ENCODE assay signal across 19 cellular contexts in genomic region chr10:63393050-63393449, GRCh38.
DNase-seq lines count a peak whose midpoint lies in the region; ATAC-seq, FAIRE-seq and TF ChIP-seq lines count a peak whose summit lies in the region.
"Had no signal": no experiment of that assay in that cellular context is flagged by ENCODE, and none has a peak within 500 bp of the region (broad histone marks: within the 10 kb centered on the region; RNA-seq: fewer than 3 reads in every experiment).

No MANE protein-coding gene starts in this region.

- TF ChIP-seq CTCF in CD14-positive monocyte (IDR thresholded peaks at IDR 0.05) (no peak), WTC11 (IDR thresholded peaks at IDR 0.05) (no peak), neutrophil (IDR thresholded peaks at IDR 0.05) (no peak), left ventricle myocardium inferior (IDR thresholded peaks at IDR 0.05; ENCODE audit: borderline replicate concordance) (no peak)

- H3K4me3 Mint-ChIP-seq in CD14-positive monocyte (peak overlapping the region in 1 of 2 donors; percentile 19), WTC11 (no peak overlapping the region)

- H3K36me3 ChIP-seq in neutrophil: no peaks in the 10 kb centered on the region
- no peaks in the 10 kb centered on the region for H3K36me3 ChIP-seq in left ventricle myocardium inferior
- H3K36me3 ChIP-seq: BE2C, HAP-1 had no signal

- H3K9me3 Mint-ChIP-seq in CD14-positive monocyte: peaks cover 6 to 13% (median 10%) of the 10 kb centered on the region in 7 donors
- H3K9me3 Mint-ChIP-seq in WTC11: peaks cover 16% of the 10 kb centered on the region

- H3K9me3 ChIP-seq in neutrophil: no peaks in the 10 kb centered on the region
- peaks cover 18% of the 10 kb centered on the region for H3K9me3 ChIP-seq in left ventricle myocardium inferior (replicated peaks)
- H3K9me3 ChIP-seq: BE2C, HAP-1 had no signal

- POLR2A ChIA-PET in WTC11 (lab: Charles Lee): no interaction called here

- H3K36me3 Mint-ChIP-seq in CD14-positive monocyte (peaks cover 12 to 16% of the 10 kb centered on the region in 2 donors), WTC11 (peaks cover 3% of the 10 kb centered on the region; the same call in 1 of the 2 replicates)

- H3K27ac ChIP-seq in neutrophil: peak overlapping the region; percentile 74
- no peak overlapping the region for H3K27ac ChIP-seq in left ventricle myocardium inferior (replicated peaks)
- H3K27ac ChIP-seq: HL-60 had no signal

- peak overlapping the region in 6 of 7 donors; percentile 12 to 87 (median 68) for H3K27ac Mint-ChIP-seq in CD14-positive monocyte
- H3K27ac Mint-ChIP-seq in WTC11: no peak overlapping the region

- H3K4me1 Mint-ChIP-seq in CD14-positive monocyte: peaks cover 59% of the 10 kb centered on the region
- peaks cover 8% of the 10 kb centered on the region for H3K4me1 Mint-ChIP-seq in WTC11

- intact Hi-C loops in CD14-positive monocyte (cut with micrococcal nuclease) (no loop called here), left ventricle myocardium inferior (cut with micrococcal nuclease) (no loop called here)

- H3K4me1 ChIP-seq in neutrophil (ENCODE audit: control insufficient read depth in 1 of 2, insufficient read depth in 1 of 2, low read depth in 1 of 2, low read length in 1 of 2): peaks cover 42 to 49% of the 10 kb centered on the region in 2 experiments
- H3K4me1 ChIP-seq in left ventricle myocardium inferior: peaks cover 12% of the 10 kb centered on the region
- H3K4me1 ChIP-seq: BE2C had no signal

- H3K4me3 ChIP-seq in neutrophil (ENCODE audit: low read depth in 1 of 2, low read length in 1 of 2) (no peak overlapping the region), left ventricle myocardium inferior (no peak overlapping the region)
- H3K4me3 ChIP-seq: HAP-1 had no signal

- peak; percentile 12 for FAIRE-seq in GM18507 (lab: Jason Lieb, UNC)
- FAIRE-seq: GM19239, H1 had no signal

- ATAC-seq in WTC11 (no peak), GM18502 (IDR thresholded peaks at IDR 0.05; ENCODE audit: poor library complexity, unreplicated experiment) (no peak)

- CTCF ChIA-PET in WTC11 (lab: Charles Lee): no interaction called here

- DNase-seq in CD14-positive monocyte (ENCODE audit: low spot score) (no peak), GM18507 (ENCODE audit: extremely low spot score, insufficient read length, low read depth) (no peak), WTC11 (ENCODE audit: low spot score) (no peak), ecto neural progenitor cell (ENCODE audit: low spot score) (no peak), left ventricle myocardium inferior (no peak)
- DNase-seq: BE2C; C1 segment of cervical spinal cord; Calu3; CD4-positive, alpha-beta memory T cell; DMS79 treated with DMSO at 0.1 percent for 48 hours; GF-D8; IMR-90; KBM-7 had no signal

- H3K27me3 ChIP-seq in neutrophil (no peaks in the 10 kb centered on the region), left ventricle myocardium inferior (ENCODE audit: low read depth) (no peaks in the 10 kb centered on the region)
- H3K27me3 ChIP-seq: BE2C had no signal

- peaks cover 0 to 6% (median 2%) of the 10 kb centered on the region in 3 donors for H3K27me3 Mint-ChIP-seq in CD14-positive monocyte (ENCODE audit: low read depth in 3 of 3)
- H3K27me3 Mint-ChIP-seq in WTC11 (ENCODE audit: low read depth): no peaks in the 10 kb centered on the region
- H3K27me3 Mint-ChIP-seq: CD4-positive, alpha-beta memory T cell had no signal

TF ChIP-seq in WTC11, 78 proteins besides CTCF, POLR2A, EP300 and RAD21:
- TF ChIP-seq NR2C2 (CRISPR knock-in tag; IDR thresholded peaks at IDR 0.05): no peak
- peak; percentile 73; the same call in 1 of the 2 replicates for TF ChIP-seq ZNF121 (CRISPR knock-in tag; IDR thresholded peaks at IDR 0.05)
